Comparison of ENCODE assay signal across 16 cellular contexts in the genomic region with DNA sequence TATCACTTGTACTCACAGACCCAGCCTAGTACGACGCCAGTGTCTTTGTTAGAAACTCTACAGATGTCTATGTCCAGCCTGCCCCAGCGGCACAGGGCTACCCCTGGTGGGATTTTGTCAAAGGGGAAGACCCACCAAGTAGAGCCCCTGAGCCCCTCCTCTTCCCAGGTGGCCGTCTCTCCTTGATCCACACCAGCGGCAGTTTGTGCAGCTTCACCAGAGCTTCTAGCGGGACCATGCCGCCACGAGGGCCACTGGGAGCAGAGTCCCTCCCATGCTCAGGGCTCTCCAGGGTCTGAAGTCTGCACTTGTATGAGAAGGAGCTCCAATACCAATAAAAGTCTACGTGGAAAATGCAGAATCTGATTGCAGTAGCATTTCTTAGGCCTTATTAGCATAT.
DNase-seq lines count a peak whose midpoint lies in the region; ATAC-seq, FAIRE-seq and TF ChIP-seq lines count a peak whose summit lies in the region.
"Had no signal": no experiment of that assay in that cellular context is flagged by ENCODE, and none has a peak within 500 bp of the region (broad histone marks: within the 10 kb centered on the region; RNA-seq: fewer than 3 reads in every experiment).

No MANE protein-coding gene starts in this region.

- H3K36me3 ChIP-seq in HAP-1 (replicated peaks): no peaks in the 10 kb centered on the region
- H3K36me3 ChIP-seq in H1 (ENCODE audit: control insufficient read depth in 2 of 4, insufficient read depth in 4 of 4, low read length in 3 of 4): no peaks in the 10 kb centered on the region

- H2BK120ac ChIP-seq in H1 (replicated peaks; ENCODE audit: low read depth, low read length): no peak overlapping the region

- H3K9me3 Mint-ChIP-seq in activated naive CD4-positive, alpha-beta T cell treated with anti-CD3 and anti-CD28 coated beads, Interleukin-2, amount 10 ng/mL, durations not matched to agents 7 days and 5 days: peaks cover 37% of the 10 kb centered on the region
- H3K9me3 Mint-ChIP-seq in stimulated activated effector memory CD8-positive, alpha-beta T cell treated with anti-CD3 and anti-CD28 coated beads, Interleukin-12 subunit alpha, Interleukin-12 subunit beta, amount 100 ng/mL, for 72 hours: peaks cover 5% of the 10 kb centered on the region
- H3K9me3 Mint-ChIP-seq in type B pancreatic cell: peaks cover 5% of the 10 kb centered on the region

- WGBS in H1 (ENCODE audit: extremely low coverage in 1 of 2, insufficient coverage in 1 of 2, insufficient read length in 1 of 2, insufficient replicate concordance in 2 of 2, low coverage in 1 of 2, low lambda C conversion rate in 2 of 2, missing lambda C conversion rate in 1 of 2), 2 experiments: 93% methylated on average over 9 of the region's 9 CpGs; no CpG with 5 or more reads in 1 of the 2 experiments

- no peak overlapping the region for H4K5ac ChIP-seq in H1 (ENCODE audit: insufficient read length, low read depth, low read length)

- no peak overlapping the region for H3K27ac ChIP-seq in H1 (ENCODE audit: low read depth, low read length)
- H3K27ac ChIP-seq: GM23248 had no signal

- no peak overlapping the region for H3K14ac ChIP-seq in H1 (ENCODE audit: insufficient read length)

- H3K4me3 ChIP-seq in HAP-1 (no peak overlapping the region), H1 (ENCODE audit: extremely low read depth in 1 of 4, insufficient read depth in 2 of 4, low read depth in 3 of 4, low read length in 4 of 4) (no peak overlapping the region)
- H3K4me3 ChIP-seq: GM12878, GM23248 had no signal

- no peak overlapping the region for H3K4me2 ChIP-seq in H1 (ENCODE audit: insufficient read depth in 1 of 2, low read depth in 2 of 2, low read length in 2 of 2)

- peaks cover 10% of the 10 kb centered on the region; the same call in 1 of the 2 replicates for H3K23me2 ChIP-seq in H1 (ENCODE audit: low read depth, low read length)

- H3K79me1 ChIP-seq in H1 (ENCODE audit: low read depth, low read length): peaks cover 9% of the 10 kb centered on the region; the same call in 1 of the 2 replicates

- CTCF ChIA-PET in activated naive CD4-positive, alpha-beta T cell treated with anti-CD3 and anti-CD28 coated beads, Interleukin-2, amount 10 ng/mL, durations not matched to agents 7 days and 5 days (lab: Charles Lee): no interaction called here
- CTCF ChIA-PET in H1 (lab: Charles Lee; ENCODE audit: partially characterized antibody): interaction anchor here (0.6 to 1.8 kb wide), 3 partner anchors 8 to 198 kb away, joined by 3 to 6 read pairs (median 3); no protein-coding TSS in a partner anchor

- peak overlapping the region; percentile 89 for H3K27ac Mint-ChIP-seq in activated naive CD4-positive, alpha-beta T cell treated with anti-CD3 and anti-CD28 coated beads, Interleukin-2, amount 10 ng/mL, durations not matched to agents 7 days and 5 days
- peak overlapping the region; percentile 34 for H3K27ac Mint-ChIP-seq in stimulated activated effector memory CD8-positive, alpha-beta T cell treated with anti-CD3 and anti-CD28 coated beads, Interleukin-12 subunit alpha, Interleukin-12 subunit beta, amount 100 ng/mL, for 72 hours
- no peak overlapping the region for H3K27ac Mint-ChIP-seq in type B pancreatic cell
- H3K27ac Mint-ChIP-seq: B cell; CD8-positive, alpha-beta T cell had no signal

- H2AFZ ChIP-seq in H1 (ENCODE audit: low read length): no peak overlapping the region
- H2AFZ ChIP-seq: GM23248 had no signal

- H4K20me1 ChIP-seq in H1 (replicated peaks in 1 of 2; ENCODE audit: control insufficient read depth in 1 of 2, insufficient read depth in 2 of 2, low read length in 2 of 2): peaks cover 0 to 2% of the 10 kb centered on the region in 2 experiments

- no peaks in the 10 kb centered on the region for H3K27me3 ChIP-seq in HAP-1 (ENCODE audit: low read depth)
- no peaks in the 10 kb centered on the region for H3K27me3 ChIP-seq in H1 (replicated peaks in 1 of 4; ENCODE audit: control insufficient read depth in 3 of 4, extremely low read depth in 1 of 4, insufficient read depth in 3 of 4, low read length in 3 of 4)

- in situ Hi-C loops in HAP-1 (cut with MboI; ENCODE audit: low sequenced_read_pairs): no loop called here

- no peak overlapping the region for H2BK5ac ChIP-seq in H1 (ENCODE audit: low read depth, low read length)

- H3K27me3 Mint-ChIP-seq in activated naive CD4-positive, alpha-beta T cell treated with anti-CD3 and anti-CD28 coated beads, Interleukin-2, amount 10 ng/mL, durations not matched to agents 7 days and 5 days: no peaks in the 10 kb centered on the region
- H3K27me3 Mint-ChIP-seq in type B pancreatic cell: no peaks in the 10 kb centered on the region
- H3K27me3 Mint-ChIP-seq: B cell had no signal

- H3K4me1 ChIP-seq in HAP-1: peaks cover 24% of the 10 kb centered on the region
- H3K4me1 ChIP-seq in H1 (replicated peaks in 1 of 4; ENCODE audit: control insufficient read depth in 3 of 4, insufficient read depth in 4 of 4, low read length in 3 of 4): peaks cover 4 to 24% (median 12%) of the 10 kb centered on the region in 4 experiments

- H3K4ac ChIP-seq in H1 (replicated peaks; ENCODE audit: insufficient read length, low read depth, low read length): no peak overlapping the region

- H2BK15ac ChIP-seq in H1 (ENCODE audit: low read length): no peak overlapping the region

- no peak for TF ChIP-seq POLR2A in H1 (IDR thresholded peaks at IDR 0.05; ENCODE audit: control extremely low read depth in 1 of 2, low read depth in 2 of 2, low read length in 2 of 2)

- no peak overlapping the region for H2AK5ac ChIP-seq in H1 (ENCODE audit: low read depth, low read length)

- no peak for ATAC-seq in stimulated activated effector memory CD8-positive, alpha-beta T cell treated with anti-CD3 and anti-CD28 coated beads, Interleukin-12 subunit alpha, Interleukin-12 subunit beta, amount 100 ng/mL, for 72 hours
- no peak for ATAC-seq in HG02642 (IDR thresholded peaks at IDR 0.05; ENCODE audit: poor library complexity, unreplicated experiment)
- ATAC-seq: CD8-positive, alpha-beta T cell; GM12878 had no signal

- no peak for FAIRE-seq in H1 (lab: Jason Lieb, UNC)
- FAIRE-seq: A204.1, GM12878, GM18507 had no signal

- TF ChIP-seq CTCF in H1 (IDR thresholded peaks at IDR 0.05; ENCODE audit: control extremely low read depth in 1 of 3, insufficient read depth in 1 of 3, low read depth in 1 of 3, low read length in 3 of 3) (no peak), type B pancreatic cell (conservative IDR thresholded peaks at IDR 0.05) (no peak)

- no peak overlapping the region for H3K56ac ChIP-seq in H1 (replicated peaks; ENCODE audit: insufficient read length, low read depth, low read length)

- H3K79me2 ChIP-seq in H1 (ENCODE audit: control insufficient read depth in 1 of 2, insufficient read depth in 2 of 2, low read length in 2 of 2): peaks cover 0 to 46% of the 10 kb centered on the region in 2 experiments; a peak in 3 of 4 replicates

- H3K23ac ChIP-seq in H1 (ENCODE audit: insufficient read length): no peak overlapping the region

- peaks cover 77% of the 10 kb centered on the region for H3K4me1 Mint-ChIP-seq in activated naive CD4-positive, alpha-beta T cell treated with anti-CD3 and anti-CD28 coated beads, Interleukin-2, amount 10 ng/mL, durations not matched to agents 7 days and 5 days
- H3K4me1 Mint-ChIP-seq in stimulated activated effector memory CD8-positive, alpha-beta T cell treated with anti-CD3 and anti-CD28 coated beads, Interleukin-12 subunit alpha, Interleukin-12 subunit beta, amount 100 ng/mL, for 72 hours: peaks cover 81% of the 10 kb centered on the region
- H3K4me1 Mint-ChIP-seq in type B pancreatic cell (ENCODE audit: unreplicated experiment): peaks cover 43% of the 10 kb centered on the region

- no peak for TF ChIP-seq RAD21 in H1 (IDR thresholded peaks at IDR 0.05 in 1 of 2, conservative IDR thresholded peaks at IDR 0.05 in 1 of 2; ENCODE audit: low read depth in 2 of 2, low read length in 2 of 2)

- peaks cover 64% of the 10 kb centered on the region for H3K36me3 Mint-ChIP-seq in activated naive CD4-positive, alpha-beta T cell treated with anti-CD3 and anti-CD28 coated beads, Interleukin-2, amount 10 ng/mL, durations not matched to agents 7 days and 5 days
- H3K36me3 Mint-ChIP-seq in stimulated activated effector memory CD8-positive, alpha-beta T cell treated with anti-CD3 and anti-CD28 coated beads, Interleukin-12 subunit alpha, Interleukin-12 subunit beta, amount 100 ng/mL, for 72 hours: peaks cover 14% of the 10 kb centered on the region
- no peaks in the 10 kb centered on the region for H3K36me3 Mint-ChIP-seq in type B pancreatic cell

- no peak for TF ChIP-seq EP300 in H1 (IDR thresholded peaks at IDR 0.05; ENCODE audit: borderline replicate concordance in 1 of 2, low read depth in 2 of 2, low read length in 2 of 2)

- H3K9ac ChIP-seq in H1 (replicated peaks in 1 of 4; ENCODE audit: extremely low read depth in 1 of 4, low read depth in 3 of 4, low read length in 3 of 4): no peak overlapping the region; a peak in 1 of 7 replicates
- H3K9ac ChIP-seq: GM23248 had no signal

- H4K8ac ChIP-seq in H1 (ENCODE audit: extremely low read depth, insufficient read depth, low read length): peak overlapping the region; percentile 45; the same call in 1 of the 2 replicates

- H4K91ac ChIP-seq in H1 (replicated peaks; ENCODE audit: insufficient read length, low read length): no peak overlapping the region

- no peak overlapping the region for H2BK12ac ChIP-seq in H1 (ENCODE audit: low read depth, low read length)

- no peak overlapping the region for H3K18ac ChIP-seq in H1 (ENCODE audit: extremely low read depth, low read length)

- POLR2A ChIA-PET in H1 (lab: Charles Lee; ENCODE audit: partially characterized antibody): interaction anchor here (1.1 to 1.7 kb wide), 2 partner anchors 8 to 14 kb away, joined by 3 to 4 read pairs; no protein-coding TSS in a partner anchor

- H3K9me3 ChIP-seq in HAP-1 (no peaks in the 10 kb centered on the region), H1 (ENCODE audit: insufficient read depth in 2 of 2, low read depth in 1 of 2, low read length in 1 of 2) (no peaks in the 10 kb centered on the region; a peak in 2 of 4 replicates)

- DNase-seq in activated naive CD4-positive, alpha-beta T cell treated with anti-CD3 and anti-CD28 coated beads, Interleukin-2, amount 10 ng/mL, durations not matched to agents 7 days and 5 days: no peak
- DNase-seq in activated naive CD4-positive, alpha-beta T cell treated with Interleukin-2 at 50 U/mL for 16 hours: no peak
- DNase-seq in HAP-1 (ENCODE audit: low spot score in 2 of 2) (peak; percentile 3 to 35), H1 (ENCODE audit: low read depth in 1 of 2, low spot score in 2 of 2) (no peak), type B pancreatic cell (ENCODE audit: extremely low spot score, unreplicated experiment) (no peak)
- DNase-seq in stimulated activated effector memory CD8-positive, alpha-beta T cell treated with anti-CD3 and anti-CD28 coated beads, Interleukin-12 subunit alpha, Interleukin-12 subunit beta, amount 100 ng/mL, for 72 hours (ENCODE audit: low spot score in 2 of 2): no peak
- DNase-seq: C1 segment of cervical spinal cord; CD8-positive, alpha-beta T cell; DMS53; GM23248; H9 had no signal

- H3K4me3 Mint-ChIP-seq in activated naive CD4-positive, alpha-beta T cell treated with anti-CD3 and anti-CD28 coated beads, Interleukin-2, amount 10 ng/mL, durations not matched to agents 7 days and 5 days: no peak overlapping the region
- no peak overlapping the region for H3K4me3 Mint-ChIP-seq in stimulated activated effector memory CD8-positive, alpha-beta T cell treated with anti-CD3 and anti-CD28 coated beads, Interleukin-12 subunit alpha, Interleukin-12 subunit beta, amount 100 ng/mL, for 72 hours
- no peak overlapping the region for H3K4me3 Mint-ChIP-seq in type B pancreatic cell
- H3K4me3 Mint-ChIP-seq: B cell; CD8-positive, alpha-beta T cell; H9 had no signal

- H2BK20ac ChIP-seq in H1 (ENCODE audit: low read length): no peak overlapping the region

Comparison
In these comparisons a context has a peak if more than half of its experiments do, and no peak if none do; other contexts are left out.
1. DNase-seq: peak in HAP-1 (2 of 2); none in activated naive CD4-positive, alpha-beta T cell treated with anti-CD3 and anti-CD28 coated beads, Interleukin-2, amount 10 ng/mL, durations not matched to agents 7 days and 5 days (single experiment), activated naive CD4-positive, alpha-beta T cell treated with Interleukin-2 at 50 U/mL for 16 hours (single experiment), H1 (0 of 2), stimulated activated effector memory CD8-positive, alpha-beta T cell treated with anti-CD3 and anti-CD28 coated beads, Interleukin-12 subunit alpha, Interleukin-12 subunit beta, amount 100 ng/mL, for 72 hours (0 of 2) and type B pancreatic cell (single experiment).